Comparison of ENCODE assay signal across 24 cellular contexts in genomic region chr14:91010153-91010533, GRCh38.
"Had no signal": no experiment of that assay in that cellular context is flagged by ENCODE, and none has a peak within 500 bp of the region (broad histone marks: within the 10 kb centered on the region; RNA-seq: fewer than 3 reads in every experiment).

No MANE protein-coding gene starts in this region.

- DNase-seq: activated CD4-positive, alpha-beta T cell treated with anti-CD3 and anti-CD28 coated beads for 4 hours; activated CD4-positive, alpha-beta T cell treated with anti-CD3 and anti-CD28 coated beads, Interleukin-2, amount 50 U/mL, for 48 hours; activated CD4-positive, CD25-positive, alpha-beta regulatory T cell; activated effector memory CD4-positive, alpha-beta T cell treated with anti-CD3 and anti-CD28 coated beads, Interleukin-2, amount 50 U/mL, for 16 hours; activated naive CD4-positive, alpha-beta T cell treated with anti-CD3 and anti-CD28 coated beads, Interleukin-2, amount 10 ng/mL, durations not matched to agents 7 days and 5 days; activated T-cell treated with anti-CD3 and anti-CD28 coated beads, Interleukin-2, amount 50 U/mL, for 72 hours; aorta; caudate nucleus; dermis blood vessel endothelial cell; effector CD8-positive, alpha-beta T cell; erythroblast; foreskin fibroblast; pancreas; right cardiac atrium; stimulated activated CD4-positive, alpha-beta T cell treated with anti-CD3 and anti-CD28 coated beads, Interleukin-12 subunit alpha, Interleukin-12 subunit beta, amount 100 ng/mL, for 4 hours; stimulated activated CD4-positive, alpha-beta T cell treated with anti-CD3 and anti-CD28 coated beads, Interleukin-4, amount 100 ng/mL, for 4 hours; substantia nigra; tibial artery had no signal

- H3K9me3 Mint-ChIP-seq: activated naive CD4-positive, alpha-beta T cell treated with anti-CD3 and anti-CD28 coated beads, Interleukin-2, amount 10 ng/mL, durations not matched to agents 7 days and 5 days; activated T-cell treated with anti-CD3 and anti-CD28 coated beads, Interleukin-2, amount 50 U/mL, for 72 hours; brain; mesothelial cell of epicardium; nephron; stimulated activated naive CD8-positive, alpha-beta T cell treated with anti-CD3 and anti-CD28 coated beads, Interleukin-15, Interleukin-2, amounts not matched to agents 100 ng/mL and 50 ng/mL, for 24 hours; T-helper 1 cell treated with Interleukin-12 subunit alpha and Interleukin-12 subunit beta and Interleukin-4 antibody, amounts not matched to agents 30 μg/mL and 1 μg/mL, for 36 hours had no signal

- H3K4me3 ChIP-seq: pancreas, tibial artery had no signal

- H3K27me3 Mint-ChIP-seq: activated naive CD4-positive, alpha-beta T cell treated with anti-CD3 and anti-CD28 coated beads, Interleukin-2, amount 10 ng/mL, durations not matched to agents 7 days and 5 days; brain; stimulated activated naive CD8-positive, alpha-beta T cell treated with anti-CD3 and anti-CD28 coated beads, Interleukin-15, Interleukin-2, amounts not matched to agents 100 ng/mL and 50 ng/mL, for 24 hours had no signal

- H3K36me3 Mint-ChIP-seq: brain, mesothelial cell of epicardium had no signal

- H3K27ac ChIP-seq: pancreas, tibial artery had no signal

- H3K9me3 ChIP-seq: pancreas, tibial artery had no signal

- FAIRE-seq: keratinocyte, pancreas had no signal

- H3K36me3 ChIP-seq: pancreas, tibial artery had no signal

- H3K4me1 ChIP-seq: tibial artery had no signal

- H3K27ac Mint-ChIP-seq: brain, mesothelial cell of epicardium, nephron had no signal

- H3K4me3 Mint-ChIP-seq: brain, mesothelial cell of epicardium, nephron had no signal
